15 cellular contexts compared by ENCODE assay signal in the genomic region with DNA sequence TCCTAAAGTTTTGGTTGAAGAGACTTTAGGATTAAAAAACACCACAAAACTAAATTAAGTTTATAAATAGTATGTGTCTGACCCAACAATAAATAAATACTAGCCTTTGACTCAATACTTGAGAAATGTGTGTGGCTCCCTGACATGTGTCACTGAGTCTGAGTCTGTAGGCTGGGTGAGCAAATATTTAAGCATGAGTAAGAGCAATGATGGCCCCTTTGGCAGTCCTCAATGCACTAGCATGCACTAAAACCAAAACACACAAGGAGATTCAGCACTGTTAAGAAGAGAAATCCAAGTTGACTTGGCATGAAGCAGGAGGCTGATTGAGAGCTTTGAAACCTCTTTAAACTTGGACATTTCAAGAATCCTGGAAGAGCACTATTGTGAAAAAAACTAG. TPM values are rescaled to one million over a fixed set of nuclear protein-coding genes. Genes with fewer than 3 reads are reported as not detected.
DNase-seq lines count a peak whose midpoint lies in the region; FAIRE-seq and TF ChIP-seq lines count a peak whose summit lies in the region.
"Had no signal": no experiment of that assay in that cellular context is flagged by ENCODE, and none has a peak within 500 bp of the region (broad histone marks: within the 10 kb centered on the region; RNA-seq: fewer than 3 reads in every experiment).

No MANE protein-coding gene starts in this region.

- no peak overlapping the region for H3K9ac ChIP-seq in astrocyte (ENCODE audit: low read length)

- no peaks in the 10 kb centered on the region for H3K36me3 Mint-ChIP-seq in astrocyte (ENCODE audit: low read depth, unreplicated experiment)
- H3K36me3 Mint-ChIP-seq in activated T-helper 1 cell treated with anti-CD3 and anti-CD28 coated beads, Interleukin-12 subunit alpha, Interleukin-12 subunit beta, Interleukin-2, Interleukin-4 antibody, amounts not matched to agents 30 ng/mL and 10 ng/mL and 1 ng/mL, durations not matched to agents 14 hours and 24 hours and 36 hours (ENCODE audit: low read depth) = no peaks in the 10 kb centered on the region

- peak overlapping the region; percentile 37 for H3K4me2 ChIP-seq in astrocyte (ENCODE audit: low read length)

- POLR2A ChIA-PET in AG04449 (lab: Yijun Ruan, JAX) = no interaction called here

- no peaks in the 10 kb centered on the region for H4K20me1 ChIP-seq in astrocyte (ENCODE audit: insufficient read depth, low read length)

- no peaks in the 10 kb centered on the region for H3K79me2 ChIP-seq in astrocyte (ENCODE audit: insufficient read depth, low read length)

- no peaks in the 10 kb centered on the region for H3K27me3 ChIP-seq in astrocyte (ENCODE audit: insufficient read depth, low read length)
- H3K27me3 ChIP-seq: dorsolateral prefrontal cortex had no signal

- H3K4me3 ChIP-seq in AG04449 (ENCODE audit: low read depth, low read length) (no peak overlapping the region), astrocyte (ENCODE audit: insufficient read depth, low read depth, low read length) (no peak overlapping the region)
- H3K4me3 ChIP-seq: dorsolateral prefrontal cortex had no signal

- H3K27ac ChIP-seq in astrocyte (ENCODE audit: low read depth, low read length) = peak overlapping the region; percentile 44
- H3K27ac ChIP-seq: dorsolateral prefrontal cortex had no signal

- H3K36me3 ChIP-seq in astrocyte (ENCODE audit: insufficient read depth, low read length) = no peaks in the 10 kb centered on the region

- no peak overlapping the region for H3K4me3 Mint-ChIP-seq in astrocyte (ENCODE audit: unreplicated experiment)
- H3K4me3 Mint-ChIP-seq in activated T-helper 1 cell treated with anti-CD3 and anti-CD28 coated beads, Interleukin-12 subunit alpha, Interleukin-12 subunit beta, Interleukin-2, Interleukin-4 antibody, amounts not matched to agents 30 ng/mL and 10 ng/mL and 1 ng/mL, durations not matched to agents 14 hours and 24 hours and 36 hours = no peak overlapping the region
- H3K4me3 Mint-ChIP-seq: activated CD8-positive, alpha-beta T cell treated with anti-CD3 and anti-CD28 coated beads for 36 hours; B cell; T-helper 1 cell treated with Interleukin-12 subunit alpha and Interleukin-12 subunit beta and Interleukin-4 antibody, amounts not matched to agents 30 μg/mL and 1 μg/mL, for 36 hours had no signal

- H3K9me3 Mint-ChIP-seq in astrocyte (ENCODE audit: unreplicated experiment) = peaks cover 10% of the 10 kb centered on the region
- H3K9me3 Mint-ChIP-seq in activated T-helper 1 cell treated with anti-CD3 and anti-CD28 coated beads, Interleukin-12 subunit alpha, Interleukin-12 subunit beta, Interleukin-2, Interleukin-4 antibody, amounts not matched to agents 30 ng/mL and 10 ng/mL and 1 ng/mL, durations not matched to agents 14 hours and 24 hours and 36 hours = peaks cover 4% of the 10 kb centered on the region
- H3K9me3 Mint-ChIP-seq: activated CD8-positive, alpha-beta T cell treated with anti-CD3 and anti-CD28 coated beads for 36 hours had no signal

- DNase-seq in AG04449 (ENCODE audit: low read depth, low spot score) (peak; percentile 70), HK-2 (ENCODE audit: unreplicated experiment) (peak; percentile 9), astrocyte (ENCODE audit: low read depth) (peak; percentile 91), iris pigment epithelial cell (ENCODE audit: low read depth) (peak; percentile 83), NCI-H1436 treated with DMSO at 0.1 percent for 48 hours (lab: John Stamatoyannopoulos, UW) (no peak)
- no peak for DNase-seq in activated CD8-positive, alpha-beta memory T cell treated with anti-CD3 and anti-CD28 coated beads for 24 hours
- DNase-seq in central memory CD4-positive, alpha-beta T cell = no peak
- DNase-seq in activated T-helper 1 cell treated with anti-CD3 and anti-CD28 coated beads, Interleukin-12 subunit alpha, Interleukin-12 subunit beta, Interleukin-2, Interleukin-4 antibody, amounts not matched to agents 30 ng/mL and 10 ng/mL and 1 ng/mL, durations not matched to agents 14 hours and 24 hours and 36 hours (ENCODE audit: low spot score) = no peak
- DNase-seq: activated CD8-positive, alpha-beta T cell treated with anti-CD3 and anti-CD28 coated beads for 36 hours; dorsolateral prefrontal cortex; NCI-H187 had no signal

- H3K4me1 ChIP-seq in astrocyte (ENCODE audit: insufficient read depth, low read length) = peaks cover 11% of the 10 kb centered on the region

- intact Hi-C loops in activated T-helper 1 cell treated with anti-CD3 and anti-CD28 coated beads, Interleukin-12 subunit alpha, Interleukin-12 subunit beta, Interleukin-2, Interleukin-4 antibody, amounts not matched to agents 30 ng/mL and 10 ng/mL and 1 ng/mL, durations not matched to agents 14 hours and 24 hours and 36 hours (cut with micrococcal nuclease) = no loop called here

- H3K4me1 Mint-ChIP-seq in astrocyte (ENCODE audit: low read depth, unreplicated experiment) = peaks cover 7% of the 10 kb centered on the region
- H3K4me1 Mint-ChIP-seq in activated T-helper 1 cell treated with anti-CD3 and anti-CD28 coated beads, Interleukin-12 subunit alpha, Interleukin-12 subunit beta, Interleukin-2, Interleukin-4 antibody, amounts not matched to agents 30 ng/mL and 10 ng/mL and 1 ng/mL, durations not matched to agents 14 hours and 24 hours and 36 hours (ENCODE audit: low read depth) = no peaks in the 10 kb centered on the region
- H3K4me1 Mint-ChIP-seq: B cell had no signal

- no peaks in the 10 kb centered on the region for H3K9me3 ChIP-seq in astrocyte (ENCODE audit: insufficient read depth, low read depth, low read length)

- FAIRE-seq in astrocyte (lab: Jason Lieb, UNC) = peak; percentile 76
- FAIRE-seq: G401.6 had no signal

- CTCF ChIA-PET in AG04449 (lab: Yijun Ruan, JAX) = interaction anchor here (1.0 to 1.7 kb wide), 3 partner anchors 35 to 113 kb away, joined by 4 to 5 read pairs (median 5); no protein-coding TSS in a partner anchor

- H3K27me3 Mint-ChIP-seq in astrocyte (ENCODE audit: low read depth, unreplicated experiment) = no peaks in the 10 kb centered on the region
- H3K27me3 Mint-ChIP-seq in activated T-helper 1 cell treated with anti-CD3 and anti-CD28 coated beads, Interleukin-12 subunit alpha, Interleukin-12 subunit beta, Interleukin-2, Interleukin-4 antibody, amounts not matched to agents 30 ng/mL and 10 ng/mL and 1 ng/mL, durations not matched to agents 14 hours and 24 hours and 36 hours (ENCODE audit: insufficient read depth) = peaks cover 4% of the 10 kb centered on the region
- H3K27me3 Mint-ChIP-seq: B cell had no signal

- no peak overlapping the region for H2AFZ ChIP-seq in astrocyte (ENCODE audit: low read depth, low read length)

- H3K27ac Mint-ChIP-seq in astrocyte (ENCODE audit: unreplicated experiment) = no peak overlapping the region
- no peak overlapping the region for H3K27ac Mint-ChIP-seq in activated T-helper 1 cell treated with anti-CD3 and anti-CD28 coated beads, Interleukin-12 subunit alpha, Interleukin-12 subunit beta, Interleukin-2, Interleukin-4 antibody, amounts not matched to agents 30 ng/mL and 10 ng/mL and 1 ng/mL, durations not matched to agents 14 hours and 24 hours and 36 hours
- H3K27ac Mint-ChIP-seq: activated CD8-positive, alpha-beta T cell treated with anti-CD3 and anti-CD28 coated beads for 36 hours; activated naive CD4-positive, alpha-beta T cell treated with anti-CD3 and anti-CD28 coated beads, Interleukin-2, amount 50 U/mL, for 72 hours; B cell; T-helper 1 cell treated with Interleukin-12 subunit alpha and Interleukin-12 subunit beta and Interleukin-4 antibody, amounts not matched to agents 30 μg/mL and 1 μg/mL, for 36 hours had no signal

- TF ChIP-seq CTCF in AG04449 (IDR thresholded peaks at IDR 0.05; ENCODE audit: insufficient read depth, low read length, missing control alignments) = no peak
- no peak for TF ChIP-seq CTCF in astrocyte (IDR thresholded peaks at IDR 0.05; ENCODE audit: insufficient read depth, low read depth, low read length)

RNA-seq across cellular contexts. Expression of gene CCDC71L, which starts 37.1 kb away (rescaled TPM):
- total RNA-seq in astrocyte = 26.8 TPM in 2 replicates
- total RNA-seq in activated T-helper 1 cell treated with anti-CD3 and anti-CD28 coated beads, Interleukin-12 subunit alpha, Interleukin-12 subunit beta, Interleukin-2, Interleukin-4 antibody, amounts not matched to agents 30 ng/mL and 10 ng/mL and 1 ng/mL, durations not matched to agents 14 hours and 24 hours and 36 hours = 17.9 and 19.0 TPM in 2 replicates

Comparison
In these comparisons a context has a peak if more than half of its experiments do, and no peak if none do; other contexts are left out.
1. DNase-seq: peak in AG04449 (single experiment), HK-2 (single experiment), astrocyte (single experiment) and iris pigment epithelial cell (single experiment); none in activated CD8-positive, alpha-beta memory T cell treated with anti-CD3 and anti-CD28 coated beads for 24 hours (single experiment), NCI-H1436 treated with DMSO at 0.1 percent for 48 hours (single experiment), central memory CD4-positive, alpha-beta T cell (single experiment) and activated T-helper 1 cell treated with anti-CD3 and anti-CD28 coated beads, Interleukin-12 subunit alpha, Interleukin-12 subunit beta, Interleukin-2, Interleukin-4 antibody, amounts not matched to agents 30 ng/mL and 10 ng/mL and 1 ng/mL, durations not matched to agents 14 hours and 24 hours and 36 hours (single experiment).